Comparison of ENCODE assay signal across 12 cellular contexts in the genomic region with DNA sequence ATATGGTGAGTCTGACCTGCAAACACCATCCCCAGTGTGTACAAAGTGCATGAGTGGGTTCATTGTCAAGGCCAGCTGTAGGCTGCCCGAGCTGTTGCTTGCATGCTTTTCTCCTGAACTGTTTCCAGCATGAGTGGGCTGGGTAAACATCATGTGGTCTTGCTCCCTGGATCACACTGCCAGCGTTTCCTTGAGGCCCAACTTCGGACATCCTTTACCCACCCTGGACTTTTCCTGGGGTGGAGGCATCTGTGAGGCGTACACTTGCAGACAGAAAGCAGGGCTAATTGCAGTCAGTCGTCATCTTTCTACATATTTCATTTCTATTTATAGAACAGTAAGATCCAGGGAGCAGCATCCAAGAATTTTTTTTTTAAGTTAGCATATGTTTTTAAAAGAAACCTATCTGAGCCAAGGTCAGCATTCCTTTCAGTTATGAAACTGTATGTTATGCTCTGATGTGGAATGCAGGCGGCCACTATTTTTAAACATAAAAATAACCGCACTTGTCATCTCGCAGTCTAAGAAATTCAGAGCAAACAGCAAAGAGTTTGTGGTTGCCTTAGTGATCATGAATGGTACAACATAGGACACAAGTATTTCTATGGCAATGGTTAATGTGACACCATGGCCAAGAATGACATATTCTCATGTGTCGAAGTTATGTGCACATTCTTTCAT.
DNase-seq lines count a peak whose midpoint lies in the region; FAIRE-seq and TF ChIP-seq lines count a peak whose summit lies in the region.
"Had no signal": no experiment of that assay in that cellular context is flagged by ENCODE, and none has a peak within 500 bp of the region (broad histone marks: within the 10 kb centered on the region; RNA-seq: fewer than 3 reads in every experiment).

No MANE protein-coding gene starts in this region.

- H3K27me3 Mint-ChIP-seq in activated T-helper 2 cell treated with anti-CD3 and anti-CD28 coated beads, Interferon-gamma antibody, Interleukin-2, Interleukin-4, amounts not matched to agents 10 μg/mL and 5 μg/mL and 100 μg/mL, durations not matched to agents 14 hours and 24 hours and 36 hours (ENCODE audit: low read depth) = no peaks in the 10 kb centered on the region

- H3K4me2 ChIP-seq in SK-N-SH = peak overlapping the region; percentile 67

- H3K4me3 Mint-ChIP-seq in activated T-helper 2 cell treated with anti-CD3 and anti-CD28 coated beads, Interferon-gamma antibody, Interleukin-2, Interleukin-4, amounts not matched to agents 10 μg/mL and 5 μg/mL and 100 μg/mL, durations not matched to agents 14 hours and 24 hours and 36 hours (ENCODE audit: low read depth) = no peak overlapping the region

- peaks cover 22% of the 10 kb centered on the region for H3F3A ChIP-seq in SK-N-SH (replicated peaks; ENCODE audit: insufficient read depth)

- H3K4me1 ChIP-seq in SK-N-SH (ENCODE audit: control insufficient read depth in 1 of 2, insufficient read depth in 2 of 2, low read depth in 1 of 2, low read length in 1 of 2) = peaks cover 0 to 13% of the 10 kb centered on the region in 2 experiments; a peak in 2 of 4 replicates
- peaks cover 0 to 9% of the 10 kb centered on the region in 2 donors for H3K4me1 ChIP-seq in uterus

- H3K9ac ChIP-seq in SK-N-SH = peak overlapping the region; percentile 37

- no peak overlapping the region for H3K27ac Mint-ChIP-seq in activated T-helper 2 cell treated with anti-CD3 and anti-CD28 coated beads, Interferon-gamma antibody, Interleukin-2, Interleukin-4, amounts not matched to agents 10 μg/mL and 5 μg/mL and 100 μg/mL, durations not matched to agents 14 hours and 24 hours and 36 hours

- H3K27me3 ChIP-seq in SK-N-SH (ENCODE audit: insufficient read depth) (no peaks in the 10 kb centered on the region), uterus (no peaks in the 10 kb centered on the region)

- TF ChIP-seq EP300 in SK-N-SH (IDR thresholded peaks at IDR 0.05; ENCODE audit: borderline replicate concordance in 1 of 2, low read depth in 1 of 2, low read length in 1 of 2) = peak in 1 of 2 experiments; percentile 48; a peak in 3 of 4 replicates

- H3K27ac ChIP-seq in SK-N-SH (ENCODE audit: low read depth in 2 of 2, low read length in 1 of 2) (peak overlapping the region in 1 of 2 experiments; percentile 80; a peak in 3 of 4 replicates), uterus (peak overlapping the region; percentile 74 to 81)

- DNase-seq in SK-N-SH (no peak), fibroblast of the aortic adventitia (ENCODE audit: low read depth) (peak; percentile 98), myocyte (ENCODE audit: low read depth) (peak; percentile 86), uterus (peak; percentile 33 to 68), H54 (ENCODE audit: insufficient read length, low spot score) (no peak), NCI-H1417 treated with DMSO at 0.1 percent for 48 hours (lab: John Stamatoyannopoulos, UW) (no peak), NCI-H2196 (lab: John Stamatoyannopoulos, UW; ENCODE audit: unreplicated experiment) (no peak)
- DNase-seq in activated T-helper 2 cell treated with anti-CD3 and anti-CD28 coated beads, Interferon-gamma antibody, Interleukin-2, Interleukin-4, amounts not matched to agents 10 μg/mL and 5 μg/mL and 100 μg/mL, durations not matched to agents 14 hours and 24 hours and 36 hours (ENCODE audit: low spot score) = no peak
- DNase-seq: effector CD4-positive, alpha-beta T cell; KBM-7; OCI-M1 had no signal

- H4K20me1 ChIP-seq in SK-N-SH (ENCODE audit: insufficient read depth) = no peaks in the 10 kb centered on the region

- CTCF ChIA-PET in SK-N-SH (lab: Yijun Ruan, JAX) = no interaction called here

- peaks cover 31% of the 10 kb centered on the region for H3K36me3 Mint-ChIP-seq in activated T-helper 2 cell treated with anti-CD3 and anti-CD28 coated beads, Interferon-gamma antibody, Interleukin-2, Interleukin-4, amounts not matched to agents 10 μg/mL and 5 μg/mL and 100 μg/mL, durations not matched to agents 14 hours and 24 hours and 36 hours (ENCODE audit: low read depth)

- H3K9me3 ChIP-seq in SK-N-SH (no peaks in the 10 kb centered on the region), uterus (no peaks in the 10 kb centered on the region)

- no peaks in the 10 kb centered on the region for H3K9me3 Mint-ChIP-seq in activated T-helper 2 cell treated with anti-CD3 and anti-CD28 coated beads, Interferon-gamma antibody, Interleukin-2, Interleukin-4, amounts not matched to agents 10 μg/mL and 5 μg/mL and 100 μg/mL, durations not matched to agents 14 hours and 24 hours and 36 hours

- no peak for TF ChIP-seq RAD21 in SK-N-SH (IDR thresholded peaks at IDR 0.05; ENCODE audit: low read length)

- WGBS in SK-N-SH (ENCODE audit: low lambda C conversion rate) = 11% methylated on average over 9 of the region's 9 CpGs

- H3K9me2 ChIP-seq in SK-N-SH = no peaks in the 10 kb centered on the region

- TF ChIP-seq CTCF in SK-N-SH (IDR thresholded peaks at IDR 0.05) = no peak
- no peak for TF ChIP-seq CTCF in fibroblast of the aortic adventitia (IDR thresholded peaks at IDR 0.05; ENCODE audit: insufficient read depth, low read length)
- no peak for TF ChIP-seq CTCF in uterus (IDR thresholded peaks at IDR 0.05)

- POLR2A ChIA-PET in SK-N-SH (lab: Yijun Ruan, JAX) = no interaction called here

- no peak for TF ChIP-seq POLR2A in uterus (IDR thresholded peaks at IDR 0.05)
- TF ChIP-seq POLR2A in H54 (IDR thresholded peaks at IDR 0.05; ENCODE audit: low read depth, low read length) = no peak

- H2AFZ ChIP-seq in SK-N-SH (ENCODE audit: low read depth) = no peak overlapping the region

- no peak overlapping the region for H3K4me3 ChIP-seq in SK-N-SH (ENCODE audit: low read depth in 2 of 2, low read length in 1 of 2)
- H3K4me3 ChIP-seq in fibroblast of the aortic adventitia (ENCODE audit: low read depth, low read length) = no peak overlapping the region
- no peak overlapping the region for H3K4me3 ChIP-seq in uterus
- H3K4me3 ChIP-seq: GM12878 had no signal

- H3K36me3 ChIP-seq in SK-N-SH (replicated peaks in 1 of 2; ENCODE audit: control insufficient read depth in 1 of 2, insufficient read depth in 2 of 2, low read length in 1 of 2) = peaks cover 2 to 20% of the 10 kb centered on the region in 2 experiments
- H3K36me3 ChIP-seq in uterus = no peaks in the 10 kb centered on the region

- no peaks in the 10 kb centered on the region for H3K79me2 ChIP-seq in SK-N-SH (ENCODE audit: insufficient read depth)

- no peak for FAIRE-seq in H54 (lab: Jason Lieb, UNC)

- intact Hi-C loops in uterus (cut with DNase I; ENCODE audit: low total_unique reads) = no loop called here
- intact Hi-C loops in activated T-helper 2 cell treated with anti-CD3 and anti-CD28 coated beads, Interferon-gamma antibody, Interleukin-2, Interleukin-4, amounts not matched to agents 10 μg/mL and 5 μg/mL and 100 μg/mL, durations not matched to agents 14 hours and 24 hours and 36 hours (cut with micrococcal nuclease) = no loop called here

- H3K4me1 Mint-ChIP-seq in activated T-helper 2 cell treated with anti-CD3 and anti-CD28 coated beads, Interferon-gamma antibody, Interleukin-2, Interleukin-4, amounts not matched to agents 10 μg/mL and 5 μg/mL and 100 μg/mL, durations not matched to agents 14 hours and 24 hours and 36 hours (ENCODE audit: low read depth) = no peaks in the 10 kb centered on the region

TF ChIP-seq in SK-N-SH, 30 proteins besides CTCF, POLR2A, EP300 and RAD21 (continues in another document):
- TF ChIP-seq CHD2 (IDR thresholded peaks at IDR 0.05; ENCODE audit: low read length, partially characterized antibody) (no peak), NRF1 (IDR thresholded peaks at IDR 0.05; ENCODE audit: low read depth, low read length) (no peak), RFX5 (IDR thresholded peaks at IDR 0.05; ENCODE audit: low read length) (no peak), JUND (IDR thresholded peaks at IDR 0.05) (0 out of 2 replicates have a peak, but pooled peaks have one; percentile 14), FOXM1 (IDR thresholded peaks at IDR 0.05; ENCODE audit: low read depth) (no peak), MEF2A (IDR thresholded peaks at IDR 0.05; ENCODE audit: borderline replicate concordance, low read depth) (peak; percentile 95), POLR2AphosphoS5 (IDR thresholded peaks at IDR 0.05; ENCODE audit: low read depth, low read length) (no peak; the same call in 1 of the 2 replicates), TEAD4 (IDR thresholded peaks at IDR 0.05; ENCODE audit: borderline replicate concordance, insufficient read depth) (peak; percentile 17; the same call in 1 of the 2 replicates), RCOR1 (IDR thresholded peaks at IDR 0.05; ENCODE audit: low read length) (no peak), ELF1 (IDR thresholded peaks at IDR 0.05) (no peak), RXRA (IDR thresholded peaks at IDR 0.05; ENCODE audit: borderline replicate concordance, low read depth) (0 out of 2 replicates have a peak, but pooled peaks have one; percentile 69)
- TF ChIP-seq, protein P1, sequence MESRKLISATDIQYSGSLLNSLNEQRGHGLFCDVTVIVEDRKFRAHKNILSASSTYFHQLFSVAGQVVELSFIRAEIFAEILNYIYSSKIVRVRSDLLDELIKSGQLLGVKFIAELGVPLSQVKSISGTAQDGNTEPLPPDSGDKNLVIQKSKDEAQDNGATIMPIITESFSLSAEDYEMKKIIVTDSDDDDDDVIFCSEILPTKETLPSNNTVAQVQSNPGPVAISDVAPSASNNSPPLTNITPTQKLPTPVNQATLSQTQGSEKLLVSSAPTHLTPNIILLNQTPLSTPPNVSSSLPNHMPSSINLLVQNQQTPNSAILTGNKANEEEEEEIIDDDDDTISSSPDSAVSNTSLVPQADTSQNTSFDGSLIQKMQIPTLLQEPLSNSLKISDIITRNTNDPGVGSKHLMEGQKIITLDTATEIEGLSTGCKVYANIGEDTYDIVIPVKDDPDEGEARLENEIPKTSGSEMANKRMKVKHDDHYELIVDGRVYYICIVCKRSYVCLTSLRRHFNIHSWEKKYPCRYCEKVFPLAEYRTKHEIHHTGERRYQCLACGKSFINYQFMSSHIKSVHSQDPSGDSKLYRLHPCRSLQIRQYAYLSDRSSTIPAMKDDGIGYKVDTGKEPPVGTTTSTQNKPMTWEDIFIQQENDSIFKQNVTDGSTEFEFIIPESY (IDR thresholded peaks at IDR 0.05; ENCODE audit: borderline replicate concordance, low read depth) = no peak
- TF ChIP-seq, protein P2, sequence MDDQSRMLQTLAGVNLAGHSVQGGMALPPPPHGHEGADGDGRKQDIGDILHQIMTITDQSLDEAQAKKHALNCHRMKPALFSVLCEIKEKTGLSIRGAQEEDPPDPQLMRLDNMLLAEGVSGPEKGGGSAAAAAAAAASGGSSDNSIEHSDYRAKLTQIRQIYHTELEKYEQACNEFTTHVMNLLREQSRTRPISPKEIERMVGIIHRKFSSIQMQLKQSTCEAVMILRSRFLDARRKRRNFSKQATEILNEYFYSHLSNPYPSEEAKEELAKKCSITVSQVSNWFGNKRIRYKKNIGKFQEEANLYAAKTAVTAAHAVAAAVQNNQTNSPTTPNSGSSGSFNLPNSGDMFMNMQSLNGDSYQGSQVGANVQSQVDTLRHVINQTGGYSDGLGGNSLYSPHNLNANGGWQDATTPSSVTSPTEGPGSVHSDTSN (IDR thresholded peaks at IDR 0.05) = 0 out of 2 replicates have a peak, but pooled peaks have one; percentile 45

Comparison
In these comparisons a context has a peak if more than half of its experiments do, and no peak if none do; other contexts are left out.
1. DNase-seq: peak in fibroblast of the aortic adventitia (single experiment), myocyte (single experiment) and uterus (2 of 2); none in SK-N-SH (single experiment), H54 (single experiment), activated T-helper 2 cell treated with anti-CD3 and anti-CD28 coated beads, Interferon-gamma antibody, Interleukin-2, Interleukin-4, amounts not matched to agents 10 μg/mL and 5 μg/mL and 100 μg/mL, durations not matched to agents 14 hours and 24 hours and 36 hours (single experiment), NCI-H1417 treated with DMSO at 0.1 percent for 48 hours (single experiment) and NCI-H2196 (single experiment).